2 cellular contexts compared by ENCODE assay signal in the genomic region with DNA sequence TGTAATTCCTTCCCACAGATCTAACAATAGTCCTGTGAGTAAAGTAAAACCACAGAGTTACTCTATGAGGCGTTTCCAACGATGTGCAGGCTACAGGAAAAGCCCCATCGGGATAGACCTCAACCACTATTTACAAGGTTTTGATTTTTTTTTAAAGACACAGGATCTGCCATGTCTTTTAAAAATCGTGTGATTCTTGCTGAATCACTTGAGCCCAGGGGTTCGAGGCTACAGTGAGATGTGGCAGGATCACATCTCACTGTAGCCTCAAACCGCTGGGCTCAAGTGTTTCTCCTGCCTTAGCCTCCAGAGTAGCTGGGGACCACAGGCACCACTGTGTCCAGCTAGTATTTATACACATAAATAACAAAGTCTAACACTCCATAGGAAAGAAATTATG.
TF ChIP-seq lines count a peak whose summit lies in the region.

No MANE protein-coding gene starts in this region.

TF ChIP-seq in GM23338, 12 proteins besides CTCF, POLR2A, EP300 and RAD21 (continued from another document):
- TF ChIP-seq REST (IDR thresholded peaks at IDR 0.05; ENCODE audit: unreplicated experiment), result no peak
- TF ChIP-seq ZNF331 (CRISPR knock-in tag; IDR thresholded peaks at IDR 0.05; ENCODE audit: low read depth), result no peak
- TF ChIP-seq, protein P1, sequence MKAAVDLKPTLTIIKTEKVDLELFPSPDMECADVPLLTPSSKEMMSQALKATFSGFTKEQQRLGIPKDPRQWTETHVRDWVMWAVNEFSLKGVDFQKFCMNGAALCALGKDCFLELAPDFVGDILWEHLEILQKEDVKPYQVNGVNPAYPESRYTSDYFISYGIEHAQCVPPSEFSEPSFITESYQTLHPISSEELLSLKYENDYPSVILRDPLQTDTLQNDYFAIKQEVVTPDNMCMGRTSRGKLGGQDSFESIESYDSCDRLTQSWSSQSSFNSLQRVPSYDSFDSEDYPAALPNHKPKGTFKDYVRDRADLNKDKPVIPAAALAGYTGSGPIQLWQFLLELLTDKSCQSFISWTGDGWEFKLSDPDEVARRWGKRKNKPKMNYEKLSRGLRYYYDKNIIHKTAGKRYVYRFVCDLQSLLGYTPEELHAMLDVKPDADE (IDR thresholded peaks at IDR 0.05), result no peak
- no peak for TF ChIP-seq EZH2 (IDR thresholded peaks at IDR 0.05; ENCODE audit: low read depth, unreplicated experiment)
- no peak for TF ChIP-seq ZNF462 (CRISPR knock-in tag; IDR thresholded peaks at IDR 0.05)
- no peak for TF ChIP-seq ZNF114 (CRISPR knock-in tag; IDR thresholded peaks at IDR 0.05)
- TF ChIP-seq POLR2AphosphoS5 (IDR thresholded peaks at IDR 0.05; ENCODE audit: low read depth), result no peak
- TF ChIP-seq NANOG (IDR thresholded peaks at IDR 0.05; ENCODE audit: borderline replicate concordance), result no peak
- no peak for TF ChIP-seq EZH2phosphoT487 (IDR thresholded peaks at IDR 0.05; ENCODE audit: unreplicated experiment)
- TF ChIP-seq CREB1 (CRISPR knock-in tag; IDR thresholded peaks at IDR 0.05; ENCODE audit: low read depth), result no peak

TF ChIP-seq in WTC11, 78 proteins besides CTCF, POLR2A, EP300 and RAD21 (continued from another document):
- no peak for TF ChIP-seq ZNF532 (CRISPR knock-in tag; IDR thresholded peaks at IDR 0.05; ENCODE audit: borderline replicate concordance)
